In the genomic region with DNA sequence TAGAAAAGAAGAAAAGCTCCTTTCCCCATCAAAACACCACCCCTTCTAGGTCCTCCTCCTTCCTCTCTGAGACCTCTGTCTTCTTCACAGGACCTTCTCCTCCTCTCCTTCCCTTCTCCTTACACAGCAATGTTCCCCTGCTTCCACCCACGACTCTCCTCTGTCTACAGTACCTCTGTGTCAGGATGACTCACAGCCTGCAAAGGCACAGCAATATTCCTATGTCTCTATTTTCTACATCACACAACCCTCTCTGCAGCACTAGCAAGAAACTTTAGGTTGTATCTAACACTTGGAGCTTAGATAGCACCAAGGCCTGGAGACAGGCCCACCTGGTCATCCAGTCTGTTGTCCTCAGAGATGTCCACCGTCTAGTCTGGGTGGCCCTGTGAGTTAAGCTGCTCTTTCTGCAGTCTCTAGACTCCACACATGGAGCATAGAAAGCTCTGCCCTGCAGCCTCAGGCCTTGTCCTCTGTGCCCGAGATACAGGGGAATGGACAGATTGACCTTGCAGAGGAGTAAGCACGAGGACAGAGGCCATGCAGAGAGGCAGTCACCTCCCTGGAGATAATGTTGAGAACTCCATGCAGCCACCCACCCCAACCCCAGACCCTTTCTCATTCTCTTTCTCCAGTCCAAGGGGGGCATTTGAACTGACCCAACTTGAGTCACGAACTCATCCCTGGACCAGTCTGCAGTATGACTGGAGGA, we compare ENCODE assay signal across 8 cellular contexts.
A peak's percentile ranks its signal among the peaks of the same experiment; 100 is the strongest.
DNase-seq lines count a peak whose midpoint lies in the region; ATAC-seq and TF ChIP-seq lines count a peak whose summit lies in the region.
"Had no signal": no experiment of that assay in that cellular context is flagged by ENCODE, and none has a peak within 500 bp of the region (broad histone marks: within the 10 kb centered on the region; RNA-seq: fewer than 3 reads in every experiment).

No MANE protein-coding gene starts in this region.

- H3K9me3 Mint-ChIP-seq in T-cell: no peaks in the 10 kb centered on the region
- H3K9me3 Mint-ChIP-seq in stimulated activated effector memory CD8-positive, alpha-beta T cell treated with anti-CD3 and anti-CD28 coated beads, Interleukin-12 subunit alpha, Interleukin-12 subunit beta, amount 100 ng/mL, for 72 hours: no peaks in the 10 kb centered on the region
- H3K9me3 Mint-ChIP-seq: nephron had no signal

- no peak for TF ChIP-seq CTCF in fibroblast of mammary gland (conservative IDR thresholded peaks at IDR 0.05; ENCODE audit: control insufficient read depth, insufficient read depth, low read depth, low read length)

- H3K36me3 Mint-ChIP-seq in T-cell: no peaks in the 10 kb centered on the region
- no peaks in the 10 kb centered on the region for H3K36me3 Mint-ChIP-seq in stimulated activated effector memory CD8-positive, alpha-beta T cell treated with anti-CD3 and anti-CD28 coated beads, Interleukin-12 subunit alpha, Interleukin-12 subunit beta, amount 100 ng/mL, for 72 hours

- no peaks in the 10 kb centered on the region for H3K27me3 Mint-ChIP-seq in T-cell

- ATAC-seq in GM21786 (IDR thresholded peaks at IDR 0.05; ENCODE audit: unreplicated experiment) (peak; percentile 10), T-cell (replicated peaks in 1 of 4) (no peak), GM21737 (IDR thresholded peaks at IDR 0.05; ENCODE audit: unreplicated experiment) (no peak)
- peak; percentile 27 for ATAC-seq in stimulated activated effector memory CD8-positive, alpha-beta T cell treated with anti-CD3 and anti-CD28 coated beads, Interleukin-12 subunit alpha, Interleukin-12 subunit beta, amount 100 ng/mL, for 72 hours

- DNase-seq in T-cell (no peak), fibroblast of mammary gland (ENCODE audit: low read depth) (peak; percentile 82), NCI-H748 (lab: John Stamatoyannopoulos, UW; ENCODE audit: unreplicated experiment) (no peak), NCI-H146 treated with DMSO at 0.1 percent for 48 hours (lab: John Stamatoyannopoulos, UW; ENCODE audit: unreplicated experiment) (no peak)
- DNase-seq in stimulated activated effector memory CD8-positive, alpha-beta T cell treated with anti-CD3 and anti-CD28 coated beads, Interleukin-12 subunit alpha, Interleukin-12 subunit beta, amount 100 ng/mL, for 72 hours (ENCODE audit: low spot score in 2 of 2): peak in 1 of 2 donors; percentile 47

- H3K4me1 Mint-ChIP-seq in T-cell: peaks cover 18 to 30% (median 22%) of the 10 kb centered on the region in 3 donors
- peaks cover 16% of the 10 kb centered on the region for H3K4me1 Mint-ChIP-seq in stimulated activated effector memory CD8-positive, alpha-beta T cell treated with anti-CD3 and anti-CD28 coated beads, Interleukin-12 subunit alpha, Interleukin-12 subunit beta, amount 100 ng/mL, for 72 hours

- H3K4me3 ChIP-seq in fibroblast of mammary gland (ENCODE audit: control insufficient read depth, low read depth, low read length): no peak overlapping the region

- peak overlapping the region; percentile 65 to 85 (median 78) for H3K4me3 Mint-ChIP-seq in T-cell
- H3K4me3 Mint-ChIP-seq in stimulated activated effector memory CD8-positive, alpha-beta T cell treated with anti-CD3 and anti-CD28 coated beads, Interleukin-12 subunit alpha, Interleukin-12 subunit beta, amount 100 ng/mL, for 72 hours: peak overlapping the region; percentile 68
- H3K4me3 Mint-ChIP-seq: nephron had no signal

- POLR2A ChIA-PET in T-cell (lab: Charles Lee): no interaction called here

- CTCF ChIA-PET in T-cell (lab: Charles Lee): interaction anchor here (0.5 to 3.5 kb wide), 11 partner anchors 9 to 1197 kb away, joined by 3 to 12 read pairs (median 4); no protein-coding TSS in a partner anchor

- H3K27ac Mint-ChIP-seq in T-cell: peak overlapping the region; percentile 51 to 77
- H3K27ac Mint-ChIP-seq in stimulated activated effector memory CD8-positive, alpha-beta T cell treated with anti-CD3 and anti-CD28 coated beads, Interleukin-12 subunit alpha, Interleukin-12 subunit beta, amount 100 ng/mL, for 72 hours: no peak overlapping the region

Comparison
In these comparisons a context has a peak if more than half of its experiments do, and no peak if none do; other contexts are left out.
1. ATAC-seq: peak in GM21786 (single experiment) and stimulated activated effector memory CD8-positive, alpha-beta T cell treated with anti-CD3 and anti-CD28 coated beads, Interleukin-12 subunit alpha, Interleukin-12 subunit beta, amount 100 ng/mL, for 72 hours (single experiment); none in T-cell (0 of 4) and GM21737 (single experiment).